Comparison of ENCODE assay signal across 34 cellular contexts in the genomic region with DNA sequence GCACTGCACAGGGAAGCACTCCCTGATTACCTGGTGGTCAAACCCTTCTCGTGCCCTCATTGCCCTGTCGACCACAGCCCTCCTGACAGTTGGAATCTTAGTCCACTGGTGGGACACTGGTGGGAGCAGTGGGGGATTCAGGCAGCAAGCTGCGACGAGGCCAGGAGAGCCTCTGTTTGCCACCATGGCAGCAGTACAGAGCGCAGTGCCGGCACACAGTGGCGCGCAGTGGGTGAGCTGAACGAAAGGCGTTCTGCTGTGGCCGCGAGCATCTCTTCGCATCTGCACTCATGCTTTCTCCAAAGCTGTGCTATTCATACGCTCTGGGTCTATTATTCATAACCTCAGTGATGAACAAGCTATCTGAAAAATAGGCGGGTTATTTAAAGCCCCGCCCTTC. TPM values are rescaled to one million over a fixed set of nuclear protein-coding genes. Genes with fewer than 3 reads are reported as not detected.
"Had no signal": no experiment of that assay in that cellular context is flagged by ENCODE, and none has a peak within 500 bp of the region (broad histone marks: within the 10 kb centered on the region; RNA-seq: fewer than 3 reads in every experiment).

No MANE protein-coding gene starts in this region.

- DNase-seq: activated B cell treated with CpG ODN at 0.5 μM for 24 hours; activated CD4-positive, alpha-beta memory T cell treated with anti-CD3 and anti-CD28 coated beads for 36 hours; activated CD4-positive, alpha-beta T cell treated with anti-CD3 and anti-CD28 coated beads for 4 hours; activated CD4-positive, alpha-beta T cell treated with anti-CD3 and anti-CD28 coated beads, Interleukin-2, amount 10 ng/mL, durations not matched to agents 24 days and 14 days; activated CD4-positive, alpha-beta T cell treated with anti-CD3 and anti-CD28 coated beads, Interleukin-2, amount 50 U/mL, for 1 hour; activated CD4-positive, alpha-beta T cell treated with anti-CD3 and anti-CD28 coated beads, Interleukin-2, amount 50 U/mL, for 4 hours; activated CD4-positive, CD25-positive, alpha-beta regulatory T cell treated with anti-CD3 and anti-CD28 coated beads, Interleukin-2, amount 50 U/mL, for 72 hours; activated CD8-positive, alpha-beta memory T cell treated with anti-CD3 and anti-CD28 coated beads, Interleukin-2, amount 50 U/mL, for 4 hours; activated CD8-positive, alpha-beta T cell treated with anti-CD3 and anti-CD28 coated beads for 36 hours; activated effector memory CD4-positive, alpha-beta T cell treated with anti-CD3 and anti-CD28 coated beads, Interleukin-2, amount 50 U/mL, for 16 hours; activated gamma-delta T cell treated with Interleukin-2 at 50 U/mL for 16 hours; activated naive CD4-positive, alpha-beta T cell; activated naive CD4-positive, alpha-beta T cell treated with anti-CD3 and anti-CD28 coated beads, Interleukin-2, amount 10 ng/mL, durations not matched to agents 7 days and 5 days; activated naive CD8-positive, alpha-beta T cell treated with anti-CD3 and anti-CD28 coated beads, Interleukin-2, amount 10 ng/mL, durations not matched to agents 7 days and 5 days; activated naive CD8-positive, alpha-beta T cell treated with anti-CD3 and anti-CD28 coated beads, Interleukin-2, amount 50 U/mL, for 24 hours; activated T-cell treated with anti-CD3 and anti-CD28 coated beads for 4 hours; activated T-cell treated with anti-CD3 and anti-CD28 coated beads, Interleukin-2, amount 50 U/mL, for 1 hour; activated T-cell treated with anti-CD3 and anti-CD28 coated beads, Interleukin-2, amount 50 U/mL, for 4 hours; activated T-cell treated with anti-CD3 and anti-CD28 coated beads, Interleukin-2, amount 50 U/mL, for 72 hours; amygdala; anterior cingulate cortex; central memory CD4-positive, alpha-beta T cell; SW 1271; T-helper 1 cell; T-helper 2 cell; T-helper 9 cell had no signal

- H3K36me3 ChIP-seq: ascending aorta, cardiac muscle cell had no signal

- H3K9me3 ChIP-seq: ascending aorta had no signal

- ATAC-seq: activated CD8-positive, alpha-beta T cell treated with anti-CD3 and anti-CD28 coated beads for 36 hours; activated naive CD8-positive, alpha-beta T cell treated with anti-CD3 and anti-CD28 coated beads, Interleukin-2, amount 50 U/mL, for 24 hours; activated T-cell treated with anti-CD3 and anti-CD28 coated beads, Interleukin-2, amount 50 U/mL, for 4 hours; activated T-cell treated with anti-CD3 and anti-CD28 coated beads, Interleukin-2, amount 50 U/mL, for 72 hours; activated T-helper 17 cell treated with anti-CD3 and anti-CD28 coated beads, Interleukin-2, amount 50 U/mL, for 72 hours had no signal

- FAIRE-seq: bronchial epithelial cell, TTC549 had no signal

- H3K4me3 ChIP-seq: ascending aorta, cardiac muscle cell had no signal

- H3K27me3 ChIP-seq: ascending aorta, cardiac muscle cell had no signal

- H3K27ac ChIP-seq: ascending aorta, cardiac muscle cell, VCaP had no signal

- H3K4me1 ChIP-seq: ascending aorta had no signal

RNA-seq across cellular contexts. Expression of gene RFLNA, which starts 14.3 kb away (rescaled TPM):
- total RNA-seq: activated B cell treated with CpG ODN at 0.5 μM for 24 hours; activated CD4-positive, alpha-beta memory T cell treated with anti-CD3 and anti-CD28 coated beads for 36 hours; activated CD4-positive, alpha-beta T cell treated with anti-CD3 and anti-CD28 coated beads, Interleukin-2, amount 10 ng/mL, durations not matched to agents 24 days and 14 days; activated CD8-positive, alpha-beta memory T cell treated with anti-CD3 and anti-CD28 coated beads for 36 hours; activated CD8-positive, alpha-beta T cell treated with anti-CD3 and anti-CD28 coated beads for 36 hours; activated naive CD8-positive, alpha-beta T cell treated with anti-CD3 and anti-CD28 coated beads, Interleukin-2, amount 10 ng/mL, durations not matched to agents 7 days and 5 days; activated T-cell treated with anti-CD3 and anti-CD28 coated beads, Interleukin-2, amount 50 U/mL, for 4 hours; activated T-cell treated with anti-CD3 and anti-CD28 coated beads, Interleukin-2, amount 50 U/mL, for 72 hours; activated T-helper 1 cell treated with anti-CD3 and anti-CD28 coated beads, Interleukin-12 subunit alpha, Interleukin-12 subunit beta, Interleukin-2, Interleukin-4 antibody, amounts not matched to agents 30 ng/mL and 10 ng/mL and 1 ng/mL, durations not matched to agents 14 hours and 24 hours and 36 hours; activated T-helper 17 cell treated with anti-CD3 and anti-CD28 coated beads, Interleukin-2, amount 50 U/mL, for 72 hours; ascending aorta; bronchial epithelial cell had no signal
